Comparison of ENCODE assay signal across 14 cellular contexts in genomic region chr16:81879625-81880024, GRCh38.
A peak's percentile ranks its signal among the peaks of the same experiment; 100 is the strongest.
DNase-seq lines count a peak whose midpoint lies in the region; ATAC-seq, FAIRE-seq and TF ChIP-seq lines count a peak whose summit lies in the region.
"Had no signal": no experiment of that assay in that cellular context is flagged by ENCODE, and none has a peak within 500 bp of the region (broad histone marks: within the 10 kb centered on the region; RNA-seq: fewer than 3 reads in every experiment).

No MANE protein-coding gene starts in this region.

- H3K9me3 ChIP-seq in Karpas-422 (ENCODE audit: low read length) (no peaks in the 10 kb centered on the region), GM12878 (replicated peaks; ENCODE audit: control insufficient read depth, insufficient read depth, low read length) (no peaks in the 10 kb centered on the region), osteoblast (ENCODE audit: low read depth, low read length) (no peaks in the 10 kb centered on the region)
- H3K9me3 ChIP-seq: tibial nerve had no signal

- POLR2A ChIA-PET in activated CD4-positive, alpha-beta T cell treated with anti-CD3 and anti-CD28 coated beads, Interleukin-2, amount 10 ng/mL, durations not matched to agents 7 days and 5 days (lab: Charles Lee): no interaction called here
- POLR2A ChIA-PET in GM12878 (lab: Charles Lee): interaction anchor here (0.9 kb wide), 1 partner anchor 22 kb away, joined by 4 read pairs; no protein-coding TSS in a partner anchor

- WGBS in GM12878 (ENCODE audit: insufficient coverage, insufficient replicate concordance, low lambda C conversion rate, missing lambda C conversion rate): 46% methylated on average over 7 of the region's 7 CpGs

- H2AFZ ChIP-seq in Karpas-422 (ENCODE audit: low read length): no peak overlapping the region
- no peak overlapping the region for H2AFZ ChIP-seq in GM12878 (ENCODE audit: control insufficient read depth, low read depth, low read length)
- H2AFZ ChIP-seq in osteoblast (ENCODE audit: low read length): no peak overlapping the region

- H3K27ac ChIP-seq in Karpas-422 (ENCODE audit: low read length): peak overlapping the region; percentile 28; the same call in 1 of the 2 replicates
- no peak overlapping the region for H3K27ac ChIP-seq in GM12878 (ENCODE audit: control insufficient read depth, insufficient read depth)
- no peak overlapping the region for H3K27ac ChIP-seq in osteoblast (ENCODE audit: low read depth, low read length)
- H3K27ac ChIP-seq: SK-N-MC, tibial nerve had no signal

- SMC1A ChIA-PET in GM12878 (lab: Charles Lee; ENCODE audit: uncharacterized antibody, unreplicated experiment): interaction anchor here (0.9 to 1.5 kb wide), 2 partner anchors 15 to 141 kb away, joined by 3 to 4 read pairs; no protein-coding TSS in a partner anchor

- H3K36me3 Mint-ChIP-seq in activated CD4-positive, alpha-beta T cell treated with anti-CD3 and anti-CD28 coated beads, Interleukin-2, amount 10 ng/mL, durations not matched to agents 7 days and 5 days (ENCODE audit: low read depth): no peaks in the 10 kb centered on the region
- H3K36me3 Mint-ChIP-seq in activated CD4-positive, alpha-beta T cell treated with anti-CD3 and anti-CD28 coated beads, Interleukin-2, amount 10 ng/mL, durations not matched to agents 24 days and 14 days (ENCODE audit: low read depth): no peaks in the 10 kb centered on the region
- H3K36me3 Mint-ChIP-seq: activated naive CD8-positive, alpha-beta T cell had no signal

- CTCF ChIA-PET in activated CD4-positive, alpha-beta T cell treated with anti-CD3 and anti-CD28 coated beads, Interleukin-2, amount 10 ng/mL, durations not matched to agents 7 days and 5 days (lab: Charles Lee): interaction anchor here (1.1 kb wide), 1 partner anchor 9 kb away, joined by 3 read pairs; no protein-coding TSS in a partner anchor
- CTCF ChIA-PET in GM12878 (lab: Yijun Ruan, JAX): interaction anchor here (1.3 to 3.1 kb wide), 2 partner anchors 9 to 139 kb away, joined by 3 to 18 read pairs; no protein-coding TSS in a partner anchor

- H3K4me1 Mint-ChIP-seq in activated CD4-positive, alpha-beta T cell treated with anti-CD3 and anti-CD28 coated beads, Interleukin-2, amount 10 ng/mL, durations not matched to agents 7 days and 5 days: no peaks in the 10 kb centered on the region
- H3K4me1 Mint-ChIP-seq in activated CD4-positive, alpha-beta T cell treated with anti-CD3 and anti-CD28 coated beads, Interleukin-2, amount 10 ng/mL, durations not matched to agents 24 days and 14 days: no peaks in the 10 kb centered on the region

- in situ Hi-C loops in GM12878 (cut with MboI): no loop called here

- peaks cover 11% of the 10 kb centered on the region for H3K4me1 ChIP-seq in Karpas-422 (ENCODE audit: low read length)
- no peaks in the 10 kb centered on the region for H3K4me1 ChIP-seq in GM12878 (ENCODE audit: control insufficient read depth, insufficient read depth, low read length)
- H3K4me1 ChIP-seq in osteoblast (ENCODE audit: insufficient read depth, low read length): no peaks in the 10 kb centered on the region
- H3K4me1 ChIP-seq: tibial nerve had no signal

- peak; percentile 3 to 31 (median 30); a peak in 2 of 6 replicates for TF ChIP-seq CTCF in GM12878 (IDR thresholded peaks at IDR 0.05 in 2 of 3, conservative IDR thresholded peaks at IDR 0.05 in 1 of 3; ENCODE audit: control insufficient read depth in 2 of 3, extremely low read depth in 1 of 3, insufficient read depth in 1 of 3, low read depth in 3 of 3, low read length in 3 of 3)
- TF ChIP-seq CTCF in osteoblast (IDR thresholded peaks at IDR 0.05; ENCODE audit: extremely low read depth, low read depth, low read length): peak; percentile 16

- H3K27me3 ChIP-seq in Karpas-422 (ENCODE audit: low read length) (no peaks in the 10 kb centered on the region), GM12878 (replicated peaks in 1 of 2; ENCODE audit: control insufficient read depth in 2 of 2, insufficient read depth in 2 of 2, low read length in 1 of 2) (no peaks in the 10 kb centered on the region), osteoblast (ENCODE audit: insufficient read depth, low read length) (no peaks in the 10 kb centered on the region)
- H3K27me3 ChIP-seq: tibial nerve had no signal

- intact Hi-C loops in activated CD4-positive, alpha-beta T cell treated with anti-CD3 and anti-CD28 coated beads, Interleukin-2, amount 10 ng/mL, durations not matched to agents 24 days and 14 days (cut with micrococcal nuclease): no loop called here
- intact Hi-C loops in GM12878 (cut with micrococcal nuclease; ENCODE audit: unreplicated experiment): loop anchor here (10.0 kb wide), 1 partner anchor 515 kb away; no protein-coding TSS in a partner anchor

- peaks cover 63% of the 10 kb centered on the region for H3K79me2 ChIP-seq in Karpas-422 (ENCODE audit: low read length)
- H3K79me2 ChIP-seq in GM12878 (ENCODE audit: control insufficient read depth, insufficient read depth, low read length): peaks cover 7% of the 10 kb centered on the region
- H3K79me2 ChIP-seq in osteoblast (ENCODE audit: insufficient read depth, low read length): no peaks in the 10 kb centered on the region

- peak; percentile 14 for DNase-seq in activated CD4-positive, alpha-beta T cell treated with anti-CD3 and anti-CD28 coated beads, Interleukin-2, amount 10 ng/mL, durations not matched to agents 7 days and 5 days
- DNase-seq in activated CD4-positive, alpha-beta T cell treated with anti-CD3 and anti-CD28 coated beads, Interleukin-2, amount 10 ng/mL, durations not matched to agents 24 days and 14 days: no peak
- DNase-seq in Karpas-422 (peak; percentile 76), GM12878 (ENCODE audit: low read depth, low spot score) (no peak), osteoblast (ENCODE audit: insufficient read length, low spot score, missing footprints) (no peak), SW 1271 (lab: John Stamatoyannopoulos, UW) (no peak), NCI-H146 treated with DMSO at 0.1 percent for 48 hours (lab: John Stamatoyannopoulos, UW; ENCODE audit: unreplicated experiment) (no peak)
- DNase-seq: kidney glomerular epithelial cell, NCI-H526 treated with DMSO at 0.1 percent for 48 hours, small intestine had no signal

- no peak overlapping the region for H3K4me3 ChIP-seq in Karpas-422 (ENCODE audit: low read length)
- no peak overlapping the region for H3K4me3 ChIP-seq in GM12878
- H3K4me3 ChIP-seq in osteoblast (ENCODE audit: insufficient read depth, low read length): no peak overlapping the region
- H3K4me3 ChIP-seq: SK-N-MC, tibial nerve had no signal

- H3K4me3 Mint-ChIP-seq in activated CD4-positive, alpha-beta T cell treated with anti-CD3 and anti-CD28 coated beads, Interleukin-2, amount 10 ng/mL, durations not matched to agents 7 days and 5 days: no peak overlapping the region
- no peak overlapping the region for H3K4me3 Mint-ChIP-seq in activated CD4-positive, alpha-beta T cell treated with anti-CD3 and anti-CD28 coated beads, Interleukin-2, amount 10 ng/mL, durations not matched to agents 24 days and 14 days
- H3K4me3 Mint-ChIP-seq: activated naive CD8-positive, alpha-beta T cell had no signal

- H3K4me2 ChIP-seq in Karpas-422 (ENCODE audit: low read depth, low read length, poor library complexity, severe bottlenecking) (no peak overlapping the region), GM12878 (ENCODE audit: control insufficient read depth, insufficient read depth) (no peak overlapping the region), osteoblast (ENCODE audit: insufficient read depth, low read length) (no peak overlapping the region)

- no peaks in the 10 kb centered on the region for H3K9me3 Mint-ChIP-seq in activated CD4-positive, alpha-beta T cell treated with anti-CD3 and anti-CD28 coated beads, Interleukin-2, amount 10 ng/mL, durations not matched to agents 7 days and 5 days
- H3K9me3 Mint-ChIP-seq in activated CD4-positive, alpha-beta T cell treated with anti-CD3 and anti-CD28 coated beads, Interleukin-2, amount 10 ng/mL, durations not matched to agents 24 days and 14 days: no peaks in the 10 kb centered on the region

- RAD21 ChIA-PET in GM12878 (lab: Charles Lee; ENCODE audit: unreplicated experiment): no interaction called here

- H3K27ac Mint-ChIP-seq in activated CD4-positive, alpha-beta T cell treated with anti-CD3 and anti-CD28 coated beads, Interleukin-2, amount 10 ng/mL, durations not matched to agents 7 days and 5 days: no peak overlapping the region
- H3K27ac Mint-ChIP-seq in activated CD4-positive, alpha-beta T cell treated with anti-CD3 and anti-CD28 coated beads, Interleukin-2, amount 10 ng/mL, durations not matched to agents 24 days and 14 days: no peak overlapping the region
- H3K27ac Mint-ChIP-seq: activated naive CD8-positive, alpha-beta T cell had no signal

- no peak for TF ChIP-seq EP300 in GM12878 (IDR thresholded peaks at IDR 0.05; ENCODE audit: borderline replicate concordance in 1 of 2, control insufficient read depth in 1 of 2, low read depth in 2 of 2, low read length in 2 of 2)

- no peaks in the 10 kb centered on the region for H3K9me2 ChIP-seq in Karpas-422 (replicated peaks; ENCODE audit: insufficient read depth, low read length)

- H3K9ac ChIP-seq in Karpas-422 (ENCODE audit: low read length) (no peak overlapping the region), GM12878 (ENCODE audit: control insufficient read depth, insufficient read depth, low read length) (no peak overlapping the region)

- no peak for TF ChIP-seq POLR2A in GM12878 (IDR thresholded peaks at IDR 0.05; ENCODE audit: low read depth, low read length)

- H3K27me3 Mint-ChIP-seq in activated CD4-positive, alpha-beta T cell treated with anti-CD3 and anti-CD28 coated beads, Interleukin-2, amount 10 ng/mL, durations not matched to agents 7 days and 5 days: no peaks in the 10 kb centered on the region
- no peaks in the 10 kb centered on the region for H3K27me3 Mint-ChIP-seq in activated CD4-positive, alpha-beta T cell treated with anti-CD3 and anti-CD28 coated beads, Interleukin-2, amount 10 ng/mL, durations not matched to agents 24 days and 14 days

- ATAC-seq in GM12878 (peak; percentile 45; the same call in 1 of the 3 replicates), GM18520 (IDR thresholded peaks at IDR 0.05; ENCODE audit: unreplicated experiment) (no peak)

- peaks cover 83% of the 10 kb centered on the region for H3K36me3 ChIP-seq in Karpas-422 (ENCODE audit: insufficient read depth, low read length)
- peaks cover 42 to 60% of the 10 kb centered on the region in 2 experiments for H3K36me3 ChIP-seq in GM12878 (ENCODE audit: control insufficient read depth in 2 of 2, insufficient read depth in 2 of 2, low read length in 1 of 2)
- no peaks in the 10 kb centered on the region for H3K36me3 ChIP-seq in osteoblast (ENCODE audit: insufficient read depth, low read length)
- H3K36me3 ChIP-seq: tibial nerve had no signal

- H4K20me1 ChIP-seq in Karpas-422 (ENCODE audit: insufficient read depth, low read depth, low read length) (peaks cover 43% of the 10 kb centered on the region; the same call in 1 of the 2 replicates), GM12878 (ENCODE audit: control insufficient read depth, insufficient read depth) (no peaks in the 10 kb centered on the region), osteoblast (ENCODE audit: insufficient read depth, low read length) (no peaks in the 10 kb centered on the region)

- no peak for FAIRE-seq in GM12878 (lab: Jason Lieb, UNC)
- FAIRE-seq: small intestine had no signal

- BruUV-seq in GM12878 (replicated peaks; lab: Mats Ljungman, UMichigan): no TSS peak

- no peak for TF ChIP-seq RAD21 in GM12878 (IDR thresholded peaks at IDR 0.05; ENCODE audit: insufficient read depth, low read depth, low read length)

TF ChIP-seq in GM12878, 131 proteins besides CTCF, POLR2A, EP300 and RAD21 (continues in another document):
- no peak for TF ChIP-seq NRF1 (conservative IDR thresholded peaks at IDR 0.05; ENCODE audit: low read depth, low read length)

Comparison
In these comparisons a context has a peak if more than half of its experiments do, and no peak if none do; other contexts are left out.
1. DNase-seq: peak in activated CD4-positive, alpha-beta T cell treated with anti-CD3 and anti-CD28 coated beads, Interleukin-2, amount 10 ng/mL, durations not matched to agents 7 days and 5 days (single experiment) and Karpas-422 (single experiment); none in activated CD4-positive, alpha-beta T cell treated with anti-CD3 and anti-CD28 coated beads, Interleukin-2, amount 10 ng/mL, durations not matched to agents 24 days and 14 days (single experiment), GM12878 (single experiment), osteoblast (single experiment), SW 1271 (0 of 2) and NCI-H146 treated with DMSO at 0.1 percent for 48 hours (single experiment).